Comparison of ENCODE assay signal across 2 cellular contexts in the genomic region with DNA sequence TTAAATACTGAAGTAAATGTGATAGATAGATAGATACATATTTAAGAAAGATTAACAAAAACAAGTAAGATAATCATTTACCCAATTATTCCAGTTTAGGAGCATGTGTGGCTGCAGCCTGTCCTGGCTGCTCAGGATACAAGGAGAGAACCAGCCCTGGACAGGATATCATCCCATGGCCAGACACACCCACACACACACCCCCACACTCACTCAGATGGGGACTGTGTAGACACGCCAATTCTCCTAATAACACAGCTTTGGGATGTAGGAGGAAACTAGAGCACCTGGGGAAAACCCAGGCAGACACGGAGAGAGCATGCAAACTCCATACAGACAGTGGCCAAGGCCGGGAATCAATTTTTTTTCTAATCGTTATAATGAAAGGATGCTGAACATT.
TF ChIP-seq lines count a peak whose summit lies in the region.

No MANE protein-coding gene starts in this region.

TF ChIP-seq in HEK293, 187 proteins besides CTCF, POLR2A, EP300 and RAD21 (continued from another document):
- TF ChIP-seq, protein P1, sequence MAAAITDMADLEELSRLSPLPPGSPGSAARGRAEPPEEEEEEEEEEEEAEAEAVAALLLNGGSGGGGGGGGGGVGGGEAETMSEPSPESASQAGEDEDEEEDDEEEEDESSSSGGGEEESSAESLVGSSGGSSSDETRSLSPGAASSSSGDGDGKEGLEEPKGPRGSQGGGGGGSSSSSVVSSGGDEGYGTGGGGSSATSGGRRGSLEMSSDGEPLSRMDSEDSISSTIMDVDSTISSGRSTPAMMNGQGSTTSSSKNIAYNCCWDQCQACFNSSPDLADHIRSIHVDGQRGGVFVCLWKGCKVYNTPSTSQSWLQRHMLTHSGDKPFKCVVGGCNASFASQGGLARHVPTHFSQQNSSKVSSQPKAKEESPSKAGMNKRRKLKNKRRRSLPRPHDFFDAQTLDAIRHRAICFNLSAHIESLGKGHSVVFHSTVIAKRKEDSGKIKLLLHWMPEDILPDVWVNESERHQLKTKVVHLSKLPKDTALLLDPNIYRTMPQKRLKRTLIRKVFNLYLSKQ (tag by site-specific recombination; IDR thresholded peaks at IDR 0.05; ENCODE audit: borderline replicate concordance) = no peak
- TF ChIP-seq ZNF473 (tag by site-specific recombination; IDR thresholded peaks at IDR 0.05) = no peak
- TF ChIP-seq ZNF48 (tag by site-specific recombination; IDR thresholded peaks at IDR 0.05) = no peak
- TF ChIP-seq ZNF521 (tag by site-specific recombination; IDR thresholded peaks at IDR 0.05) = no peak
- no peak for TF ChIP-seq ZNF16 (tag by site-specific recombination; IDR thresholded peaks at IDR 0.05; ENCODE audit: low read depth)
- TF ChIP-seq ZFHX2 (tag by site-specific recombination; conservative IDR thresholded peaks at IDR 0.05) = peak; percentile 89
- no peak for TF ChIP-seq ZNF138 (tag by site-specific recombination; IDR thresholded peaks at IDR 0.05; ENCODE audit: borderline replicate concordance)
- TF ChIP-seq KLF9 (tag by site-specific recombination; IDR thresholded peaks at IDR 0.05; ENCODE audit: low read depth) = peak; percentile 51
- peak; percentile 78 for TF ChIP-seq EGR2 (tag by site-specific recombination; IDR thresholded peaks at IDR 0.05; ENCODE audit: low read depth)
- no peak for TF ChIP-seq ZNF433 (tag by site-specific recombination; IDR thresholded peaks at IDR 0.05; ENCODE audit: low read depth)
- no peak for TF ChIP-seq ZNF621 (tag by site-specific recombination; IDR thresholded peaks at IDR 0.05)
- no peak for TF ChIP-seq ZBTB20 (tag by site-specific recombination; IDR thresholded peaks at IDR 0.05)
- TF ChIP-seq, protein P2, sequence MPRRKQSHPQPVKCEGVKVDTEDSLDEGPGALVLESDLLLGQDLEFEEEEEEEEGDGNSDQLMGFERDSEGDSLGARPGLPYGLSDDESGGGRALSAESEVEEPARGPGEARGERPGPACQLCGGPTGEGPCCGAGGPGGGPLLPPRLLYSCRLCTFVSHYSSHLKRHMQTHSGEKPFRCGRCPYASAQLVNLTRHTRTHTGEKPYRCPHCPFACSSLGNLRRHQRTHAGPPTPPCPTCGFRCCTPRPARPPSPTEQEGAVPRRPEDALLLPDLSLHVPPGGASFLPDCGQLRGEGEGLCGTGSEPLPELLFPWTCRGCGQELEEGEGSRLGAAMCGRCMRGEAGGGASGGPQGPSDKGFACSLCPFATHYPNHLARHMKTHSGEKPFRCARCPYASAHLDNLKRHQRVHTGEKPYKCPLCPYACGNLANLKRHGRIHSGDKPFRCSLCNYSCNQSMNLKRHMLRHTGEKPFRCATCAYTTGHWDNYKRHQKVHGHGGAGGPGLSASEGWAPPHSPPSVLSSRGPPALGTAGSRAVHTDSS (tag by site-specific recombination; IDR thresholded peaks at IDR 0.05) = no peak
- TF ChIP-seq ZNF416 (tag by site-specific recombination; IDR thresholded peaks at IDR 0.05) = no peak

TF ChIP-seq in K562, 482 proteins besides CTCF, POLR2A, EP300 and RAD21 (continued from another document):
- TF ChIP-seq, protein P3, sequence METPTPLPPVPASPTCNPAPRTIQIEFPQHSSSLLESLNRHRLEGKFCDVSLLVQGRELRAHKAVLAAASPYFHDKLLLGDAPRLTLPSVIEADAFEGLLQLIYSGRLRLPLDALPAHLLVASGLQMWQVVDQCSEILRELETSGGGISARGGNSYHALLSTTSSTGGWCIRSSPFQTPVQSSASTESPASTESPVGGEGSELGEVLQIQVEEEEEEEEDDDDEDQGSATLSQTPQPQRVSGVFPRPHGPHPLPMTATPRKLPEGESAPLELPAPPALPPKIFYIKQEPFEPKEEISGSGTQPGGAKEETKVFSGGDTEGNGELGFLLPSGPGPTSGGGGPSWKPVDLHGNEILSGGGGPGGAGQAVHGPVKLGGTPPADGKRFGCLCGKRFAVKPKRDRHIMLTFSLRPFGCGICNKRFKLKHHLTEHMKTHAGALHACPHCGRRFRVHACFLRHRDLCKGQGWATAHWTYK (CRISPR knock-in tag; IDR thresholded peaks at IDR 0.05) = no peak
- TF ChIP-seq PRMT5 (CRISPR knock-in tag; IDR thresholded peaks at IDR 0.05) = no peak
- TF ChIP-seq ZSCAN29 (IDR thresholded peaks at IDR 0.05) = peak; percentile 80; the same call in 1 of the 2 replicates
- no peak for TF ChIP-seq ZBTB8A (IDR thresholded peaks at IDR 0.05; ENCODE audit: partially characterized antibody)
- TF ChIP-seq WHSC1 (IDR thresholded peaks at IDR 0.05; ENCODE audit: low read length) = no peak
- no peak for TF ChIP-seq TRIM28 (IDR thresholded peaks at IDR 0.05)
- TF ChIP-seq ZNF830 (CRISPR knock-in tag; IDR thresholded peaks at IDR 0.05) = no peak
